ENCODE assay signal across 9 cellular contexts in genomic region chr2:86274265-86274917, GRCh38.
DNase-seq lines count a peak whose midpoint lies in the region; ATAC-seq and TF ChIP-seq lines count a peak whose summit lies in the region.
"Had no signal": no experiment of that assay in that cellular context is flagged by ENCODE, and none has a peak within 500 bp of the region (broad histone marks: within the 10 kb centered on the region; RNA-seq: fewer than 3 reads in every experiment).

No MANE protein-coding gene starts in this region.

- no peak for TF ChIP-seq CTCF in SK-N-SH (IDR thresholded peaks at IDR 0.05)
- TF ChIP-seq CTCF in hepatocyte (IDR thresholded peaks at IDR 0.05; ENCODE audit: poor library complexity) = no peak

- no peak for TF ChIP-seq RAD21 in SK-N-SH (IDR thresholded peaks at IDR 0.05; ENCODE audit: low read length)

- peaks cover 7% of the 10 kb centered on the region in 2 experiments; a peak in 2 of 4 replicates for H3K4me1 ChIP-seq in SK-N-SH (ENCODE audit: control insufficient read depth in 1 of 2, insufficient read depth in 2 of 2, low read depth in 1 of 2, low read length in 1 of 2)
- H3K4me1 ChIP-seq in hepatocyte (ENCODE audit: insufficient read depth) = peaks cover 12% of the 10 kb centered on the region

- no peak for ATAC-seq in GM19035 (IDR thresholded peaks at IDR 0.05; ENCODE audit: unreplicated experiment)

- DNase-seq in EL = peak; percentile 79
- peak; percentile 75 for DNase-seq in H4 (ENCODE audit: low spot score)
- no peak for DNase-seq in SK-N-SH
- DNase-seq in hepatocyte (ENCODE audit: low spot score) = no peak
- DNase-seq in NCI-H1105 (lab: John Stamatoyannopoulos, UW) = no peak
- DNase-seq in stimulated activated CD8-positive, alpha-beta memory T cell treated with anti-CD3 and anti-CD28 coated beads, Interleukin-4, amount 100 ng/mL, for 48 hours = no peak
- DNase-seq in NCI-H1436 (lab: John Stamatoyannopoulos, UW) = no peak
- DNase-seq: stimulated activated CD4-positive, alpha-beta T cell treated with anti-CD3 and anti-CD28 coated beads, Interleukin-4, amount 100 ng/mL, for 24 hours had no signal

- 36% methylated on average over 5 of the region's 5 CpGs for WGBS in SK-N-SH (ENCODE audit: low lambda C conversion rate)
- WGBS in hepatocyte (ENCODE audit: low lambda C conversion rate, missing lambda C conversion rate) = 77% methylated on average over 5 of the region's 5 CpGs

- no peak overlapping the region for H3K9ac ChIP-seq in SK-N-SH

- H3K4me3 ChIP-seq in SK-N-SH (ENCODE audit: low read depth in 2 of 2, low read length in 1 of 2) (no peak overlapping the region), hepatocyte (no peak overlapping the region)

- H3K27me3 ChIP-seq in SK-N-SH (ENCODE audit: insufficient read depth) (no peaks in the 10 kb centered on the region), hepatocyte (no peaks in the 10 kb centered on the region)

- no peaks in the 10 kb centered on the region for H3K9me2 ChIP-seq in SK-N-SH
- no peaks in the 10 kb centered on the region for H3K9me2 ChIP-seq in hepatocyte (replicated peaks; ENCODE audit: insufficient read depth)

- no peaks in the 10 kb centered on the region for H4K20me1 ChIP-seq in SK-N-SH (ENCODE audit: insufficient read depth)
- H4K20me1 ChIP-seq in hepatocyte (ENCODE audit: insufficient read depth, poor library complexity, severe bottlenecking) = no peaks in the 10 kb centered on the region

- no peaks in the 10 kb centered on the region for H3F3A ChIP-seq in SK-N-SH (replicated peaks; ENCODE audit: insufficient read depth)

- CTCF ChIA-PET in SK-N-SH (lab: Yijun Ruan, JAX) = interaction anchor here (0.6 kb wide), 2 partner anchors 53 to 114 kb away, joined by 3 to 4 read pairs; no protein-coding TSS in a partner anchor

- peak overlapping the region; percentile 69 for H3K4me2 ChIP-seq in SK-N-SH
- H3K4me2 ChIP-seq in hepatocyte = no peak overlapping the region

- no peaks in the 10 kb centered on the region for H3K36me3 ChIP-seq in SK-N-SH (replicated peaks in 1 of 2; ENCODE audit: control insufficient read depth in 1 of 2, insufficient read depth in 2 of 2, low read length in 1 of 2)
- peaks cover under 1% of the 10 kb centered on the region for H3K36me3 ChIP-seq in hepatocyte (replicated peaks; ENCODE audit: insufficient read depth, low read depth)

- H3K27ac ChIP-seq in SK-N-SH (ENCODE audit: low read depth in 2 of 2, low read length in 1 of 2) (peak overlapping the region in 1 of 2 experiments; percentile 36; a peak in 1 of 4 replicates), hepatocyte (peak overlapping the region; percentile 27)

- H2AFZ ChIP-seq in SK-N-SH (ENCODE audit: low read depth) (peak overlapping the region; percentile 68; the same call in 1 of the 2 replicates), hepatocyte (no peak overlapping the region)

- POLR2A ChIA-PET in SK-N-SH (lab: Yijun Ruan, JAX) = interaction anchor here (1.1 kb wide), 1 partner anchor 24 kb away, joined by 3 read pairs; no protein-coding TSS in a partner anchor

- no peaks in the 10 kb centered on the region; the same call in 1 of the 2 replicates for H3K79me2 ChIP-seq in SK-N-SH (ENCODE audit: insufficient read depth)
- no peaks in the 10 kb centered on the region for H3K79me2 ChIP-seq in hepatocyte

- H3K9me3 ChIP-seq in SK-N-SH = peaks cover 9% of the 10 kb centered on the region; the same call in 1 of the 2 replicates
- H3K9me3 ChIP-seq in hepatocyte (ENCODE audit: low read depth) = no peaks in the 10 kb centered on the region

- no peak for TF ChIP-seq EP300 in SK-N-SH (IDR thresholded peaks at IDR 0.05; ENCODE audit: borderline replicate concordance in 1 of 2, low read depth in 1 of 2, low read length in 1 of 2)

TF ChIP-seq in SK-N-SH, 30 proteins besides CTCF, POLR2A, EP300 and RAD21:
- TF ChIP-seq RXRA (IDR thresholded peaks at IDR 0.05; ENCODE audit: borderline replicate concordance, low read depth) (peak; percentile 71; the same call in 1 of the 2 replicates), FOSL2 (IDR thresholded peaks at IDR 0.05; ENCODE audit: borderline replicate concordance, low read depth) (peak; percentile 92), USF1 (IDR thresholded peaks at IDR 0.05; ENCODE audit: borderline replicate concordance, low read depth) (no peak), ZBTB33 (IDR thresholded peaks at IDR 0.05; ENCODE audit: borderline replicate concordance, low read depth) (no peak), TCF12 (IDR thresholded peaks at IDR 0.05) (peak; percentile 45; the same call in 1 of the 2 replicates), YY1 (IDR thresholded peaks at IDR 0.05; ENCODE audit: low read depth) (no peak), NFIC (IDR thresholded peaks at IDR 0.05; ENCODE audit: borderline replicate concordance) (peak; percentile 18; the same call in 1 of the 2 replicates), GATA2 (CRISPR knock-in tag; IDR thresholded peaks at IDR 0.05) (no peak), JUND (IDR thresholded peaks at IDR 0.05) (peak; percentile 89)

Comparison
In these comparisons a context has a peak if more than half of its experiments do, and no peak if none do; other contexts are left out.
1. DNase-seq: peak in EL (single experiment) and H4 (single experiment); none in SK-N-SH (single experiment), hepatocyte (single experiment), NCI-H1105 (single experiment), stimulated activated CD8-positive, alpha-beta memory T cell treated with anti-CD3 and anti-CD28 coated beads, Interleukin-4, amount 100 ng/mL, for 48 hours (single experiment) and NCI-H1436 (single experiment).